Comparison of ENCODE assay signal across 19 cellular contexts in genomic region chr12:62618948-62619347, GRCh38.
"Had no signal": no experiment of that assay in that cellular context is flagged by ENCODE, and none has a peak within 500 bp of the region (broad histone marks: within the 10 kb centered on the region; RNA-seq: fewer than 3 reads in every experiment).

No MANE protein-coding gene starts in this region.

- H3K27me3 ChIP-seq: dorsolateral prefrontal cortex, esophagus squamous epithelium, foreskin keratinocyte, uterus had no signal

- H3K36me3 ChIP-seq: esophagus squamous epithelium, neutrophil, uterus had no signal

- ATAC-seq: activated CD4-positive, alpha-beta T cell treated with anti-CD3 and anti-CD28 coated beads for 36 hours; foreskin keratinocyte; left colon; mucosa of descending colon; naive thymus-derived CD8-positive, alpha-beta T cell had no signal

- FAIRE-seq: bronchial epithelial cell, endometrium, small intestine had no signal

- H3K27ac ChIP-seq: dorsolateral prefrontal cortex, esophagus squamous epithelium, foreskin keratinocyte, neutrophil, uterus had no signal

- DNase-seq: activated CD4-positive, alpha-beta memory T cell treated with anti-CD3 and anti-CD28 coated beads, Interleukin-2, amount 10 ng/mL, durations not matched to agents 7 days and 5 days; activated CD4-positive, alpha-beta T cell treated with anti-CD3 and anti-CD28 coated beads for 36 hours; activated gamma-delta T cell; activated naive CD8-positive, alpha-beta T cell treated with anti-CD3 and anti-CD28 coated beads, Interleukin-2, amount 10 ng/mL, durations not matched to agents 7 days and 5 days; activated T-cell treated with anti-CD3 and anti-CD28 coated beads, Interleukin-2, amount 50 U/mL, for 48 hours; anterior cingulate cortex; dorsolateral prefrontal cortex; esophagus squamous epithelium; foreskin keratinocyte; left colon; mucosa of descending colon; naive thymus-derived CD8-positive, alpha-beta T cell; right cardiac atrium; small intestine; uterus had no signal

- H3K4me3 ChIP-seq: dorsolateral prefrontal cortex, esophagus squamous epithelium, lung, mucosa of descending colon, uterus had no signal

- H3K4me1 ChIP-seq: esophagus squamous epithelium, foreskin keratinocyte, uterus had no signal
